Comparison of ENCODE assay signal across 9 cellular contexts in genomic region chrX:19342331-19342906, GRCh38. TPM values are rescaled to one million over a fixed set of nuclear protein-coding genes. Genes with fewer than 3 reads are reported as not detected.
DNase-seq lines count a peak whose midpoint lies in the region; ATAC-seq and TF ChIP-seq lines count a peak whose summit lies in the region.
"Had no signal": no experiment of that assay in that cellular context is flagged by ENCODE, and none has a peak within 500 bp of the region (broad histone marks: within the 10 kb centered on the region; RNA-seq: fewer than 3 reads in every experiment).

No MANE protein-coding gene starts in this region.

- TF ChIP-seq CTCF in HEK293 (tag by site-specific recombination; IDR thresholded peaks at IDR 0.05) (peak; percentile 18; the same call in 1 of the 2 replicates), WERI-Rb-1 (IDR thresholded peaks at IDR 0.05; ENCODE audit: low read depth, low read length) (no peak), nephron (IDR thresholded peaks at IDR 0.05; ENCODE audit: unreplicated experiment in 3 of 3) (no peak)

- intact Hi-C loops in activated T-helper 1 cell treated with anti-CD3 and anti-CD28 coated beads, Interleukin-12 subunit alpha, Interleukin-12 subunit beta, Interleukin-2, Interleukin-4 antibody, amounts not matched to agents 30 ng/mL and 10 ng/mL and 1 ng/mL, durations not matched to agents 14 hours and 24 hours and 36 hours (cut with micrococcal nuclease), result loop anchor here (5.0 to 10.0 kb wide), 4 partner anchors 652 to 1605 kb away; partner anchors contain the start of genes BCLAF3, RPS6KA3, RS1 and SCML1

- peak overlapping the region in 3 of 7 donors; percentile 28 to 87 (median 37) for H3K4me3 Mint-ChIP-seq in CD8-positive, alpha-beta memory T cell
- peak overlapping the region; percentile 90 to 93 (median 92) for H3K4me3 Mint-ChIP-seq in nephron
- H3K4me3 Mint-ChIP-seq in activated T-helper 1 cell treated with anti-CD3 and anti-CD28 coated beads, Interleukin-12 subunit alpha, Interleukin-12 subunit beta, Interleukin-2, Interleukin-4 antibody, amounts not matched to agents 30 ng/mL and 10 ng/mL and 1 ng/mL, durations not matched to agents 14 hours and 24 hours and 36 hours, result no peak overlapping the region

- POLR2A ChIA-PET in CD8-positive, alpha-beta memory T cell (lab: Charles Lee), result no interaction called here
- POLR2A ChIA-PET in HEK293 (lab: Yijun Ruan, JAX), result no interaction called here

- H3K27ac Mint-ChIP-seq in CD8-positive, alpha-beta memory T cell, result peak overlapping the region in 2 of 8 donors; percentile 2 to 14
- peak overlapping the region; percentile 90 to 96 (median 95) for H3K27ac Mint-ChIP-seq in nephron
- H3K27ac Mint-ChIP-seq in activated T-helper 1 cell treated with anti-CD3 and anti-CD28 coated beads, Interleukin-12 subunit alpha, Interleukin-12 subunit beta, Interleukin-2, Interleukin-4 antibody, amounts not matched to agents 30 ng/mL and 10 ng/mL and 1 ng/mL, durations not matched to agents 14 hours and 24 hours and 36 hours, result no peak overlapping the region

- no peaks in the 10 kb centered on the region for H3K9me3 ChIP-seq in CD8-positive, alpha-beta memory T cell (ENCODE audit: low read length)
- H3K9me3 ChIP-seq in HEK293 (ENCODE audit: control insufficient read depth, insufficient read depth, low read depth, low read length) (no peaks in the 10 kb centered on the region), WERI-Rb-1 (ENCODE audit: severe bottlenecking) (no peaks in the 10 kb centered on the region)

- ATAC-seq in GM21528 (IDR thresholded peaks at IDR 0.05; ENCODE audit: low FRiP score, unreplicated experiment), result no peak
- ATAC-seq: natural killer cell had no signal

- H3K27me3 Mint-ChIP-seq in CD8-positive, alpha-beta memory T cell, result peaks cover 4 to 12% of the 10 kb centered on the region in 2 donors
- H3K27me3 Mint-ChIP-seq in nephron (ENCODE audit: low read depth), result no peaks in the 10 kb centered on the region
- peaks cover 2% of the 10 kb centered on the region for H3K27me3 Mint-ChIP-seq in activated T-helper 1 cell treated with anti-CD3 and anti-CD28 coated beads, Interleukin-12 subunit alpha, Interleukin-12 subunit beta, Interleukin-2, Interleukin-4 antibody, amounts not matched to agents 30 ng/mL and 10 ng/mL and 1 ng/mL, durations not matched to agents 14 hours and 24 hours and 36 hours (ENCODE audit: insufficient read depth)

- no peaks in the 10 kb centered on the region for H3K27me3 ChIP-seq in CD8-positive, alpha-beta memory T cell (ENCODE audit: insufficient read depth, low read length, poor library complexity, severe bottlenecking)
- peaks cover 23% of the 10 kb centered on the region for H3K27me3 ChIP-seq in WERI-Rb-1 (ENCODE audit: insufficient read depth, low read depth, severe bottlenecking)

- H3K9me3 Mint-ChIP-seq in CD8-positive, alpha-beta memory T cell, result no peaks in the 10 kb centered on the region
- peaks cover 17% of the 10 kb centered on the region for H3K9me3 Mint-ChIP-seq in nephron
- no peaks in the 10 kb centered on the region for H3K9me3 Mint-ChIP-seq in activated T-helper 1 cell treated with anti-CD3 and anti-CD28 coated beads, Interleukin-12 subunit alpha, Interleukin-12 subunit beta, Interleukin-2, Interleukin-4 antibody, amounts not matched to agents 30 ng/mL and 10 ng/mL and 1 ng/mL, durations not matched to agents 14 hours and 24 hours and 36 hours
- H3K9me3 Mint-ChIP-seq: natural killer cell had no signal

- peak overlapping the region; percentile 18 for H3K27ac ChIP-seq in CD8-positive, alpha-beta memory T cell (ENCODE audit: low read depth, low read length)
- no peak overlapping the region for H3K27ac ChIP-seq in HEK293 (ENCODE audit: extremely low read depth, low read depth, low read length)
- H3K27ac ChIP-seq in WERI-Rb-1, result no peak overlapping the region; the same call in 1 of the 2 replicates

- no peaks in the 10 kb centered on the region for H3K36me3 ChIP-seq in CD8-positive, alpha-beta memory T cell (ENCODE audit: insufficient read depth, low read length)
- H3K36me3 ChIP-seq in HEK293 (ENCODE audit: control insufficient read depth in 2 of 2, insufficient read depth in 1 of 2, low read length in 2 of 2) (no peaks in the 10 kb centered on the region), WERI-Rb-1 (no peaks in the 10 kb centered on the region)

- no peak for DNase-seq in CD8-positive, alpha-beta memory T cell
- DNase-seq in WERI-Rb-1 (no peak), nucleus accumbens (lab: John Stamatoyannopoulos, UW) (no peak)
- no peak for DNase-seq in activated T-helper 1 cell treated with anti-CD3 and anti-CD28 coated beads, Interleukin-12 subunit alpha, Interleukin-12 subunit beta, Interleukin-2, Interleukin-4 antibody, amounts not matched to agents 30 ng/mL and 10 ng/mL and 1 ng/mL, durations not matched to agents 14 hours and 24 hours and 36 hours (ENCODE audit: low spot score)
- DNase-seq: cortex of kidney, natural killer cell had no signal

- H3K4me3 ChIP-seq in CD8-positive, alpha-beta memory T cell (ENCODE audit: low read length), result no peak overlapping the region
- H3K4me3 ChIP-seq in HEK293 (ENCODE audit: low read depth, low read length) (no peak overlapping the region), WERI-Rb-1 (ENCODE audit: low read depth, low read length) (peak overlapping the region; percentile 47)

- H3K36me3 Mint-ChIP-seq in CD8-positive, alpha-beta memory T cell, result peaks cover 0 to 4% (median 0%) of the 10 kb centered on the region in 3 donors
- H3K36me3 Mint-ChIP-seq in nephron (ENCODE audit: low read depth), result peaks cover 3% of the 10 kb centered on the region
- H3K36me3 Mint-ChIP-seq in activated T-helper 1 cell treated with anti-CD3 and anti-CD28 coated beads, Interleukin-12 subunit alpha, Interleukin-12 subunit beta, Interleukin-2, Interleukin-4 antibody, amounts not matched to agents 30 ng/mL and 10 ng/mL and 1 ng/mL, durations not matched to agents 14 hours and 24 hours and 36 hours (ENCODE audit: low read depth), result no peaks in the 10 kb centered on the region
- H3K36me3 Mint-ChIP-seq: natural killer cell had no signal

- CTCF ChIA-PET in CD8-positive, alpha-beta memory T cell (lab: Charles Lee), result interaction anchor here (1.1 kb wide), 1 partner anchor 8 kb away, joined by 6 read pairs; no protein-coding TSS in a partner anchor
- CTCF ChIA-PET in HEK293 (lab: Yijun Ruan, JAX), result interaction anchor here (0.5 to 2.1 kb wide), 3 partner anchors 8 to 984 kb away, joined by 3 to 8 read pairs (median 4); partner anchors contain the start of gene MAP3K15

- H3K4me1 ChIP-seq in CD8-positive, alpha-beta memory T cell (ENCODE audit: insufficient read depth, low read length), result peaks cover 7% of the 10 kb centered on the region
- 0 out of 2 replicates have a peak, but pooled peaks cover 3% of the 10 kb centered on the region for H3K4me1 ChIP-seq in HEK293 (ENCODE audit: control insufficient read depth, insufficient read depth, low read length)

- H3K4me1 Mint-ChIP-seq in CD8-positive, alpha-beta memory T cell, result peaks cover 18 to 30% (median 27%) of the 10 kb centered on the region in 3 donors
- H3K4me1 Mint-ChIP-seq in nephron, result peaks cover 20% of the 10 kb centered on the region
- H3K4me1 Mint-ChIP-seq in activated T-helper 1 cell treated with anti-CD3 and anti-CD28 coated beads, Interleukin-12 subunit alpha, Interleukin-12 subunit beta, Interleukin-2, Interleukin-4 antibody, amounts not matched to agents 30 ng/mL and 10 ng/mL and 1 ng/mL, durations not matched to agents 14 hours and 24 hours and 36 hours (ENCODE audit: low read depth), result peaks cover 13% of the 10 kb centered on the region

TF ChIP-seq in HEK293, 187 proteins besides CTCF, POLR2A, EP300 and RAD21:
- TF ChIP-seq ZBTB17 (tag by site-specific recombination; IDR thresholded peaks at IDR 0.05) (peak; percentile 92), HOXC10 (CRISPR knock-in tag; IDR thresholded peaks at IDR 0.05) (no peak), ZNF660 (tag by site-specific recombination; IDR thresholded peaks at IDR 0.05) (0 out of 2 replicates have a peak, but pooled peaks have one; percentile 16)

RNA-seq across cellular contexts. Expression of gene PDHA1, which starts 1.3 kb away (rescaled TPM):
- 100 to 1,000 TPM; 251 to 265 TPM for total RNA-seq in CD8-positive, alpha-beta memory T cell
- 81.6 TPM for polyA plus RNA-seq in CD8-positive, alpha-beta memory T cell
- total RNA-seq in activated T-helper 1 cell treated with anti-CD3 and anti-CD28 coated beads, Interleukin-12 subunit alpha, Interleukin-12 subunit beta, Interleukin-2, Interleukin-4 antibody, amounts not matched to agents 30 ng/mL and 10 ng/mL and 1 ng/mL, durations not matched to agents 14 hours and 24 hours and 36 hours, result 213 and 218 TPM in 2 replicates
